In genomic region chr16:30813821-30814189, GRCh38 we compare ENCODE assay signal across 8 cellular contexts. TPM values are rescaled to one million over a fixed set of nuclear protein-coding genes. Genes with fewer than 3 reads are reported as not detected.
DNase-seq lines count a peak whose midpoint lies in the region; TF ChIP-seq lines count a peak whose summit lies in the region.

No MANE protein-coding gene starts in this region.

- CTCF ChIA-PET in RWPE1 (lab: Yijun Ruan, JAX): interaction anchor here (0.6 to 1.7 kb wide), 12 partner anchors 10 to 202 kb away, joined by 3 to 10 read pairs (median 3); partner anchors contain the start of gene BCL7C

- DNase-seq in NOMO-1 treated with DMSO at 0.1 percent for 48 hours (lab: John Stamatoyannopoulos, UW; ENCODE audit: unreplicated experiment) (peak; percentile 14), NOMO-1 treated with dmso at 0.1 percent for 144 hours (lab: John Stamatoyannopoulos, UW; ENCODE audit: unreplicated experiment) (no peak), RWPE1 (ENCODE audit: low spot score) (no peak), fibroblast of villous mesenchyme (ENCODE audit: low read depth) (no peak), NCI-H128 (lab: John Stamatoyannopoulos, UW; ENCODE audit: unreplicated experiment) (no peak), activated gamma-delta T cell (lab: John Stamatoyannopoulos, UW) (no peak)
- DNase-seq in stimulated activated CD4-positive, alpha-beta T cell treated with anti-CD3 and anti-CD28 coated beads, Interleukin-4, amount 100 ng/mL, for 1 hour: no peak

- POLR2A ChIA-PET in RWPE1 (lab: Yijun Ruan, JAX; ENCODE audit: low non-redundant PET): interaction anchor here (1.0 kb wide), 1 partner anchor 8 kb away, joined by 3 read pairs; no protein-coding TSS in a partner anchor

- H3K27ac ChIP-seq in RWPE1 (peak overlapping the region; percentile 82), rectal smooth muscle tissue (ENCODE audit: low read depth, low read length) (peak overlapping the region; percentile 62)

- no peak for TF ChIP-seq CTCF in RWPE1 (conservative IDR thresholded peaks at IDR 0.05; ENCODE audit: low read depth)
- no peak for TF ChIP-seq CTCF in fibroblast of villous mesenchyme (IDR thresholded peaks at IDR 0.05; ENCODE audit: insufficient read depth, low read depth, low read length)

- peaks cover 4% of the 10 kb centered on the region for H3K4me1 ChIP-seq in rectal smooth muscle tissue (ENCODE audit: control insufficient read depth, insufficient read depth, low read length)

- no peaks in the 10 kb centered on the region for H3K36me3 ChIP-seq in rectal smooth muscle tissue (ENCODE audit: control insufficient read depth, insufficient read depth, low read length)

- H3K27me3 ChIP-seq in rectal smooth muscle tissue (ENCODE audit: control insufficient read depth, insufficient read depth, low read length): no peaks in the 10 kb centered on the region

- peak overlapping the region; percentile 78 for H3K9ac ChIP-seq in rectal smooth muscle tissue (ENCODE audit: low read length)

- H3K4me3 ChIP-seq in fibroblast of villous mesenchyme (ENCODE audit: low read depth, low read length): peak overlapping the region; percentile 71
- H3K4me3 ChIP-seq in rectal smooth muscle tissue (ENCODE audit: low read length): peak overlapping the region; percentile 84

RNA-seq across cellular contexts. Expression of gene ZNF629, which starts 26.8 kb away (rescaled TPM):
- total RNA-seq in fibroblast of villous mesenchyme: 19.4 and 21.6 TPM in 2 replicates

RNA-seq across cellular contexts. Expression of gene RNF40, which starts 51.7 kb away (rescaled TPM):
- total RNA-seq in fibroblast of villous mesenchyme: 68.9 and 88.9 TPM in 2 replicates

RNA-seq across cellular contexts. Expression of gene CFAP119, which starts 51.9 kb away (rescaled TPM):
- total RNA-seq in fibroblast of villous mesenchyme: 1.3 and 3.2 TPM in 2 replicates
